In the genomic region with DNA sequence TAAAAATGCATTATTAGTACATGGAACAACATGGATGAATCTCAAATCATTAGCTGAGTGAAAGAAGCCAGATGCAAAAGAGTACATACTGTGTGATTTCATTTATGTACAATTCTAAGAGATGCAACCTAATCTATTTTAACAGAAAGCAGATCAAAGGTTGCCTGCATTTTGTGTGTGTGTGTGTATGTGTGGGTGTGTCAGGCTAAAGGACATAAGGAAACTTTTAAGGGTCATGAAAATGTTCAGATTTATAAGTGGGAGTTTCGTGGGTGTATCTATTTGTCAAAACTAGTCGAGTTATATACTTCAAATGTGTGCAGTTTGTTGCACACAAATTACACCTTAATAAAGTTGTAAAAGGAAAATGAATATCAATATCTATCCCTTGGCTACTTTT, we compare ENCODE assay signal across 20 cellular contexts. TPM values are rescaled to one million over a fixed set of nuclear protein-coding genes. Genes with fewer than 3 reads are reported as not detected.
DNase-seq lines count a peak whose midpoint lies in the region; ATAC-seq, FAIRE-seq and TF ChIP-seq lines count a peak whose summit lies in the region.
"Had no signal": no experiment of that assay in that cellular context is flagged by ENCODE, and none has a peak within 500 bp of the region (broad histone marks: within the 10 kb centered on the region; RNA-seq: fewer than 3 reads in every experiment).

No MANE protein-coding gene starts in this region.

- no peaks in the 10 kb centered on the region for H3K27me3 ChIP-seq in small intestine (ENCODE audit: control insufficient read depth in 2 of 2, insufficient read depth in 2 of 2, low read length in 2 of 2)

- POLR2A ChIA-PET in HEK293 (lab: Yijun Ruan, JAX): no interaction called here

- 23 to 55% (median 35%) methylated on average over 2 of the region's 2 CpGs for WGBS in small intestine, 3 donors

- H3K27ac ChIP-seq in HEK293 (ENCODE audit: extremely low read depth, low read depth, low read length) (no peak overlapping the region), small intestine (ENCODE audit: low read depth in 1 of 2, low read length in 1 of 2) (no peak overlapping the region)
- H3K27ac ChIP-seq: GM23248 had no signal

- H3K4me1 ChIP-seq in HEK293 (ENCODE audit: control insufficient read depth, insufficient read depth, low read length): no peaks in the 10 kb centered on the region
- no peaks in the 10 kb centered on the region for H3K4me1 ChIP-seq in small intestine (ENCODE audit: control insufficient read depth in 2 of 2, insufficient read depth in 1 of 2, low read depth in 1 of 2, low read length in 1 of 2)

- FAIRE-seq in small intestine (lab: Jason Lieb, UNC): no peak
- FAIRE-seq: G401.6, GM12892, H1 had no signal

- CTCF ChIA-PET in HEK293 (lab: Yijun Ruan, JAX): no interaction called here

- DNase-seq in left colon (peak in 1 of 2 donors; percentile 30), small intestine (peak; percentile 66), SKM-1 treated with dmso at 0.1 percent for 144 hours (lab: John Stamatoyannopoulos, UW; ENCODE audit: unreplicated experiment) (no peak), SHP77 (lab: John Stamatoyannopoulos, UW) (no peak), HK-2 (ENCODE audit: unreplicated experiment) (no peak)
- DNase-seq: C1 segment of cervical spinal cord; Calu3; CD4-positive, alpha-beta memory T cell; COR-L47; DMS153; DND-41; GM23248; H7; HCEC 1CT had no signal

- ATAC-seq in left colon: peak; percentile 77

- H3K36me3 ChIP-seq in HEK293 (ENCODE audit: control insufficient read depth in 2 of 2, insufficient read depth in 1 of 2, low read length in 2 of 2) (peaks cover 0 to 40% of the 10 kb centered on the region in 2 experiments; a peak in 2 of 3 replicates), small intestine (ENCODE audit: control insufficient read depth in 2 of 2, insufficient read depth in 2 of 2, low read length in 2 of 2) (peaks cover 0 to 2% of the 10 kb centered on the region in 2 donors)

- no peaks in the 10 kb centered on the region for H3K9me3 ChIP-seq in HEK293 (ENCODE audit: control insufficient read depth, insufficient read depth, low read depth, low read length)
- H3K9me3 ChIP-seq in small intestine (ENCODE audit: control insufficient read depth, low read depth): no peaks in the 10 kb centered on the region

- H3K4me3 ChIP-seq in HEK293 (ENCODE audit: low read depth, low read length) (no peak overlapping the region), small intestine (ENCODE audit: low read depth in 1 of 2, low read length in 2 of 2) (no peak overlapping the region)
- H3K4me3 ChIP-seq: GM23248 had no signal

- intact Hi-C loops in left colon (cut with DNase I, micrococcal nuclease): no loop called here

- no peak for TF ChIP-seq CTCF in HEK293 (tag by site-specific recombination; IDR thresholded peaks at IDR 0.05)

TF ChIP-seq in HEK293, 187 proteins besides CTCF, POLR2A, EP300 and RAD21:
- TF ChIP-seq ZNF549 (tag by site-specific recombination; IDR thresholded peaks at IDR 0.05) (no peak), ZNF140 (tag by site-specific recombination; IDR thresholded peaks at IDR 0.05) (no peak), EGR2 (tag by site-specific recombination; IDR thresholded peaks at IDR 0.05; ENCODE audit: low read depth) (peak; percentile 86), ZNF670 (tag by site-specific recombination; IDR thresholded peaks at IDR 0.05; ENCODE audit: low read depth) (no peak), OSR2 (tag by site-specific recombination; IDR thresholded peaks at IDR 0.05) (no peak), ZFHX2 (tag by site-specific recombination; conservative IDR thresholded peaks at IDR 0.05) (peak; percentile 72), ZSCAN23 (tag by site-specific recombination; IDR thresholded peaks at IDR 0.05) (no peak), HOXC10 (CRISPR knock-in tag; IDR thresholded peaks at IDR 0.05) (no peak)
- TF ChIP-seq, protein P1, sequence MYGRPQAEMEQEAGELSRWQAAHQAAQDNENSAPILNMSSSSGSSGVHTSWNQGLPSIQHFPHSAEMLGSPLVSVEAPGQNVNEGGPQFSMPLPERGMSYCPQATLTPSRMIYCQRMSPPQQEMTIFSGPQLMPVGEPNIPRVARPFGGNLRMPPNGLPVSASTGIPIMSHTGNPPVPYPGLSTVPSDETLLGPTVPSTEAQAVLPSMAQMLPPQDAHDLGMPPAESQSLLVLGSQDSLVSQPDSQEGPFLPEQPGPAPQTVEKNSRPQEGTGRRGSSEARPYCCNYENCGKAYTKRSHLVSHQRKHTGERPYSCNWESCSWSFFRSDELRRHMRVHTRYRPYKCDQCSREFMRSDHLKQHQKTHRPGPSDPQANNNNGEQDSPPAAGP (tag by site-specific recombination; IDR thresholded peaks at IDR 0.05): no peak

RNA-seq across cellular contexts. Expression of a gene that starts 17.9 kb away (rescaled TPM):
- total RNA-seq in left colon: 10 to 100 TPM; 32.6 to 35.4 TPM
- 10 to 100 TPM; 20.6 to 44.3 (median 40.0) TPM for polyA plus RNA-seq in small intestine

RNA-seq across cellular contexts. Expression of a gene that starts 48.4 kb away (rescaled TPM):
- total RNA-seq in left colon: under 1 TPM in 1 of 2 donors, not detected in 1; 0.20 TPM
- under 1 TPM in 1 of 3 donors, not detected in 2; 0.19 TPM for polyA plus RNA-seq in small intestine
- total RNA-seq: A172; A673; CD4-positive, alpha-beta memory T cell; GM23248 had no signal
